ENCODE assay signal across 1 cellular context in genomic region chr11:47433157-47433556, GRCh38.
TF ChIP-seq lines count a peak whose summit lies in the region.

No MANE protein-coding gene starts in this region.

TF ChIP-seq in H1, 55 proteins besides CTCF, POLR2A, EP300 and RAD21:
- TF ChIP-seq HDAC6 (IDR thresholded peaks at IDR 0.05; ENCODE audit: low read depth, low read length) (no peak), SP1 (IDR thresholded peaks at IDR 0.05; ENCODE audit: low read depth, low read length) (no peak), FOSL1 (IDR thresholded peaks at IDR 0.05; ENCODE audit: insufficient read depth, low read depth, low read length) (no peak), KDM5A (IDR thresholded peaks at IDR 0.05; ENCODE audit: low read length) (no peak), SP4 (IDR thresholded peaks at IDR 0.05; ENCODE audit: low read length) (no peak), TEAD4 (IDR thresholded peaks at IDR 0.05; ENCODE audit: low read depth, low read length) (no peak), CEBPB (IDR thresholded peaks at IDR 0.05; ENCODE audit: low read depth, low read length) (no peak), RNF2 (IDR thresholded peaks at IDR 0.05; ENCODE audit: borderline replicate concordance, low read depth, low read length, missing control alignments, poor library complexity, severe bottlenecking) (no peak), KDM1A (IDR thresholded peaks at IDR 0.05; ENCODE audit: borderline replicate concordance, low read length) (no peak), JUN (IDR thresholded peaks at IDR 0.05; ENCODE audit: low read depth, low read length) (no peak), BRCA1 (IDR thresholded peaks at IDR 0.05; ENCODE audit: low read depth, low read length) (no peak)
